29 cellular contexts compared by ENCODE assay signal in the genomic region with DNA sequence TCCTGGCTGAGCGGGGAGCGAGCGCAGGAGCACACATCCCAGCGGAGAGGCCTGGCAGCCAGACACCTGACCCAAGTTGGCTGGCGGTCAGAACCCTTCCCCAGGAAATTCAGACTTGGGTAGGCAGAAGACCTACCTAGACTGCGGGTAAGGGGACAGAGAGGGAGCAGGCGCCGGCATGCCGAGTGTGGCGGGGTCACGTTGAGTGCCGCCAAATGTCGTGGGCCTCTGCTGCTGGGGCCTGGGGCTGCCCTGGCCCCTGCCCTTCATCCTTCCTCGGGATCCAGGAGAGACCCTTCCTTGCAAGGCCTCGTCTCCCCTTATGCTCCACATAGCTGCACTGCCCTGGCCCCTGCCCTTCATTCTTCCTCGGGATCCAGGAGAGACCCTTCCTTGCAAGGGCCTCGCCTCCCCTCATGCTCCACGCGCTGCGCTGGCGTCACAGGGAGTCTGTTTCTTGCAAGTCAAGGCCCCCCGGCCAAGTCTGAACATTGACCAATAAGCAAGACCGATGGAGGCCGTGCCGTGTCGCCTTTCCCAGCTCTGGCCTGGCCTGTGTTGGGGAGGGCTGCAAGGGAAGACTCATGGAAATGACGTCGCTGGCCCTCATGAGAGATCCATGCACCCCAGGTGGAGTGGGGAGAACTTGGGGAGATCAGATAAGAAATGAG. TPM values are rescaled to one million over a fixed set of nuclear protein-coding genes. Genes with fewer than 3 reads are reported as not detected.
DNase-seq lines count a peak whose midpoint lies in the region; ATAC-seq, FAIRE-seq and TF ChIP-seq lines count a peak whose summit lies in the region.
"Had no signal": no experiment of that assay in that cellular context is flagged by ENCODE, and none has a peak within 500 bp of the region (broad histone marks: within the 10 kb centered on the region; RNA-seq: fewer than 3 reads in every experiment).

No MANE protein-coding gene starts in this region.

- H2AFZ ChIP-seq in neuronal stem cell (ENCODE audit: low read length): no peak overlapping the region

- no peak overlapping the region for H3K4me3 ChIP-seq in kidney (ENCODE audit: low read length in 2 of 2)
- no peak overlapping the region for H3K4me3 ChIP-seq in neuronal stem cell (ENCODE audit: low read length in 2 of 2)
- H3K4me3 ChIP-seq in breast epithelium: no peak overlapping the region
- H3K4me3 ChIP-seq: BLaER1, GM12878 had no signal

- H3K27ac ChIP-seq in kidney (ENCODE audit: low read depth in 2 of 2, low read length in 2 of 2) (no peak overlapping the region), neuronal stem cell (replicated peaks; ENCODE audit: low read length) (no peak overlapping the region), temporal lobe (ENCODE audit: low read depth, low read length) (peak overlapping the region; percentile 27), breast epithelium (no peak overlapping the region)
- H3K27ac ChIP-seq: BLaER1 had no signal

- TF ChIP-seq CTCF in WTC11 (IDR thresholded peaks at IDR 0.05): no peak
- no peak for TF ChIP-seq CTCF in kidney (IDR thresholded peaks at IDR 0.05; ENCODE audit: borderline replicate concordance, extremely low read depth, insufficient read depth)
- no peak for TF ChIP-seq CTCF in breast epithelium (IDR thresholded peaks at IDR 0.05)

- no peaks in the 10 kb centered on the region for H3K36me3 Mint-ChIP-seq in WTC11
- H3K36me3 Mint-ChIP-seq: CD14-positive monocyte; CD4-positive, alpha-beta memory T cell; CD4-positive, CD25-positive, alpha-beta regulatory T cell; CD8-positive, alpha-beta memory T cell had no signal

- intact Hi-C loops in kidney (cut with DNase I): no loop called here
- intact Hi-C loops in breast epithelium (cut with DNase I; ENCODE audit: low total_unique reads): no loop called here

- no peak for ATAC-seq in WTC11
- ATAC-seq: GM12878 had no signal

- WGBS in neuronal stem cell (ENCODE audit: extremely low coverage in 2 of 2, insufficient read length in 2 of 2, insufficient replicate concordance in 1 of 2), 2 donors: no CpG with 5 or more reads among the region's 28 CpGs

- no peak overlapping the region for H2BK5ac ChIP-seq in neuronal stem cell (ENCODE audit: low read length)

- no peak overlapping the region for H4K91ac ChIP-seq in neuronal stem cell (ENCODE audit: low read depth, low read length, poor library complexity)

- POLR2A ChIA-PET in WTC11 (lab: Charles Lee): no interaction called here

- no peak overlapping the region for H3K4me2 ChIP-seq in neuronal stem cell (ENCODE audit: insufficient read depth, low read length, poor library complexity, severe bottlenecking)
- H3K4me2 ChIP-seq: BLaER1 had no signal

- no peak overlapping the region for H2BK15ac ChIP-seq in neuronal stem cell (ENCODE audit: low read length)

- H3K27me3 ChIP-seq in neuronal stem cell (ENCODE audit: control insufficient read depth in 3 of 3, insufficient read depth in 3 of 3, low read depth in 1 of 3, low read length in 3 of 3): no peaks in the 10 kb centered on the region
- no peaks in the 10 kb centered on the region for H3K27me3 ChIP-seq in breast epithelium
- H3K27me3 ChIP-seq: BE2C, BLaER1 had no signal

- H3K4me3 Mint-ChIP-seq in WTC11: no peak overlapping the region
- H3K4me3 Mint-ChIP-seq: CD14-positive monocyte; CD4-positive, alpha-beta memory T cell; CD4-positive, CD25-positive, alpha-beta regulatory T cell; CD8-positive, alpha-beta memory T cell had no signal

- DNase-seq in WTC11 (ENCODE audit: low spot score) (no peak), kidney (peak; percentile 67), neuronal stem cell (ENCODE audit: low spot score) (no peak), breast epithelium (ENCODE audit: low spot score in 2 of 2) (no peak), NCI-H187 treated with DMSO at 0.1 percent for 48 hours (lab: John Stamatoyannopoulos, UW) (no peak), superior temporal gyrus (ENCODE audit: extremely low spot score) (no peak)
- no peak for DNase-seq in stimulated activated CD4-positive, alpha-beta T cell treated with anti-CD3 and anti-CD28 coated beads, Interleukin-4, amount 100 ng/mL, for 1 hour
- DNase-seq: 8988T; ACHN; BE2C; C1 segment of cervical spinal cord; CD4-positive, alpha-beta memory T cell; CD4-positive, CD25-positive, alpha-beta regulatory T cell; CD8-positive, alpha-beta memory T cell; COR-L47; DMS 273 treated with DMSO at 0.1 percent for 48 hours; DMS153; DMS53; DMS79; DND-41; EL; GDM1 had no signal

- CTCF ChIA-PET in WTC11 (lab: Charles Lee): no interaction called here

- H3K36me3 ChIP-seq in kidney (ENCODE audit: control insufficient read depth in 1 of 2, insufficient read depth in 2 of 2, low read length in 2 of 2) (no peaks in the 10 kb centered on the region), neuronal stem cell (replicated peaks in 1 of 2; ENCODE audit: control insufficient read depth in 2 of 2, insufficient read depth in 2 of 2, low read length in 2 of 2) (peaks cover 0 to 43% of the 10 kb centered on the region in 2 donors), breast epithelium (no peaks in the 10 kb centered on the region)
- H3K36me3 ChIP-seq: BE2C had no signal

- no peak for TF ChIP-seq POLR2A in breast epithelium (IDR thresholded peaks at IDR 0.05)

- H2AK5ac ChIP-seq in neuronal stem cell (ENCODE audit: low read depth, low read length): no peak overlapping the region

- H3K27ac Mint-ChIP-seq in WTC11: 0 out of 2 replicates have a peak overlapping the region, but pooled peaks have one; percentile 37
- H3K27ac Mint-ChIP-seq: CD14-positive monocyte; CD4-positive, CD25-positive, alpha-beta regulatory T cell had no signal

- H3K14ac ChIP-seq in neuronal stem cell (ENCODE audit: low read length): no peak overlapping the region

- H2BK120ac ChIP-seq in neuronal stem cell (ENCODE audit: low read depth, low read length): no peak overlapping the region

- peaks cover 13% of the 10 kb centered on the region for H3K4me1 Mint-ChIP-seq in WTC11
- H3K4me1 Mint-ChIP-seq: CD14-positive monocyte; CD4-positive, alpha-beta memory T cell; CD4-positive, CD25-positive, alpha-beta regulatory T cell; CD8-positive, alpha-beta memory T cell had no signal

- H2BK12ac ChIP-seq in neuronal stem cell (ENCODE audit: low read length): no peak overlapping the region

- no peak overlapping the region for H3K4ac ChIP-seq in neuronal stem cell (ENCODE audit: low read length)

- peak overlapping the region; percentile 49 for H3K18ac ChIP-seq in neuronal stem cell (ENCODE audit: low read length)

- H3K23ac ChIP-seq in neuronal stem cell (ENCODE audit: low read depth, low read length, poor library complexity): no peak overlapping the region

- H3K9me3 ChIP-seq in kidney (ENCODE audit: control insufficient read depth in 1 of 2, low read length in 2 of 2) (no peaks in the 10 kb centered on the region), neuronal stem cell (replicated peaks in 1 of 2; ENCODE audit: control insufficient read depth in 2 of 2, insufficient read depth in 1 of 2, low read depth in 1 of 2, low read length in 2 of 2) (no peaks in the 10 kb centered on the region), breast epithelium (no peaks in the 10 kb centered on the region)
- H3K9me3 ChIP-seq: BE2C, BLaER1 had no signal

- no peaks in the 10 kb centered on the region for H3K79me1 ChIP-seq in neuronal stem cell (ENCODE audit: low read depth, low read length)

- H3K4me1 ChIP-seq in kidney (ENCODE audit: control insufficient read depth in 1 of 2, insufficient read depth in 1 of 2, low read depth in 1 of 2, low read length in 2 of 2): no peaks in the 10 kb centered on the region
- peaks cover 0 to 3% of the 10 kb centered on the region in 2 donors for H3K4me1 ChIP-seq in neuronal stem cell (ENCODE audit: control insufficient read depth in 2 of 2, insufficient read depth in 1 of 2, low read depth in 1 of 2, low read length in 2 of 2)
- H3K4me1 ChIP-seq in breast epithelium: no peaks in the 10 kb centered on the region

- no peak overlapping the region for H4K8ac ChIP-seq in neuronal stem cell (ENCODE audit: low read depth, low read length)

- H3K9me3 Mint-ChIP-seq in WTC11: no peaks in the 10 kb centered on the region
- H3K9me3 Mint-ChIP-seq: CD4-positive, alpha-beta memory T cell; CD4-positive, CD25-positive, alpha-beta regulatory T cell; CD8-positive, alpha-beta memory T cell had no signal

- no peaks in the 10 kb centered on the region for H3K27me3 Mint-ChIP-seq in WTC11 (ENCODE audit: low read depth)

- no peak for FAIRE-seq in kidney (lab: Jason Lieb, UNC)
- FAIRE-seq: A204.1, GM12878, GM12892, GM18507 had no signal

- no peak overlapping the region for H3K9ac ChIP-seq in kidney (ENCODE audit: low read length in 2 of 2)
- no peak overlapping the region for H3K9ac ChIP-seq in neuronal stem cell (ENCODE audit: low read depth, low read length, poor library complexity)
- H3K9ac ChIP-seq: BLaER1 had no signal

TF ChIP-seq in WTC11, 78 proteins besides CTCF, POLR2A, EP300 and RAD21:
- TF ChIP-seq ELF4 (CRISPR knock-in tag; IDR thresholded peaks at IDR 0.05; ENCODE audit: low read depth) (no peak), ZNF317 (CRISPR knock-in tag; IDR thresholded peaks at IDR 0.05; ENCODE audit: borderline replicate concordance, low read depth) (no peak), FOXK1 (CRISPR knock-in tag; IDR thresholded peaks at IDR 0.05) (no peak), SMAD3 (CRISPR knock-in tag; IDR thresholded peaks at IDR 0.05; ENCODE audit: borderline replicate concordance) (no peak), FOXJ3 (CRISPR knock-in tag; IDR thresholded peaks at IDR 0.05; ENCODE audit: borderline replicate concordance) (no peak)
- TF ChIP-seq, protein P1, sequence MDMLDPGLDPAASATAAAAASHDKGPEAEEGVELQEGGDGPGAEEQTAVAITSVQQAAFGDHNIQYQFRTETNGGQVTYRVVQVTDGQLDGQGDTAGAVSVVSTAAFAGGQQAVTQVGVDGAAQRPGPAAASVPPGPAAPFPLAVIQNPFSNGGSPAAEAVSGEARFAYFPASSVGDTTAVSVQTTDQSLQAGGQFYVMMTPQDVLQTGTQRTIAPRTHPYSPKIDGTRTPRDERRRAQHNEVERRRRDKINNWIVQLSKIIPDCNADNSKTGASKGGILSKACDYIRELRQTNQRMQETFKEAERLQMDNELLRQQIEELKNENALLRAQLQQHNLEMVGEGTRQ (CRISPR knock-in tag; IDR thresholded peaks at IDR 0.05): no peak
- TF ChIP-seq, protein P2, sequence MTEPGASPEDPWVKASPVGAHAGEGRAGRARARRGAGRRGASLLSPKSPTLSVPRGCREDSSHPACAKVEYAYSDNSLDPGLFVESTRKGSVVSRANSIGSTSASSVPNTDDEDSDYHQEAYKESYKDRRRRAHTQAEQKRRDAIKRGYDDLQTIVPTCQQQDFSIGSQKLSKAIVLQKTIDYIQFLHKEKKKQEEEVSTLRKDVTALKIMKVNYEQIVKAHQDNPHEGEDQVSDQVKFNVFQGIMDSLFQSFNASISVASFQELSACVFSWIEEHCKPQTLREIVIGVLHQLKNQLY (CRISPR knock-in tag; IDR thresholded peaks at IDR 0.05): no peak

RNA-seq across cellular contexts. Expression of a gene that starts 47.8 kb away (rescaled TPM):
- total RNA-seq in WTC11 (2021) (11.5 to 12.0 TPM (median 11.6 TPM) in 3 replicates), kidney (2.3 TPM), temporal lobe (24.8 TPM), breast epithelium (under 1 TPM in 2 of 3 donors, not detected in 1; 0.32 to 0.33 TPM)
- polyA plus RNA-seq in kidney (ENCODE audit: insufficient read depth, low read depth, low replicate concordance): 0.56 TPM
- 5.6 TPM for polyA plus RNA-seq in neuronal stem cell (2013, experiment 1 of 2)
- 5.4 TPM for polyA plus RNA-seq in neuronal stem cell (2013, experiment 2 of 2)
- total RNA-seq: CD4-positive, CD25-positive, alpha-beta regulatory T cell had no signal
- polyA plus RNA-seq: CD14-positive monocyte; CD4-positive, CD25-positive, alpha-beta regulatory T cell; GM12878 had no signal
